11 cellular contexts compared by ENCODE assay signal in the genomic region with DNA sequence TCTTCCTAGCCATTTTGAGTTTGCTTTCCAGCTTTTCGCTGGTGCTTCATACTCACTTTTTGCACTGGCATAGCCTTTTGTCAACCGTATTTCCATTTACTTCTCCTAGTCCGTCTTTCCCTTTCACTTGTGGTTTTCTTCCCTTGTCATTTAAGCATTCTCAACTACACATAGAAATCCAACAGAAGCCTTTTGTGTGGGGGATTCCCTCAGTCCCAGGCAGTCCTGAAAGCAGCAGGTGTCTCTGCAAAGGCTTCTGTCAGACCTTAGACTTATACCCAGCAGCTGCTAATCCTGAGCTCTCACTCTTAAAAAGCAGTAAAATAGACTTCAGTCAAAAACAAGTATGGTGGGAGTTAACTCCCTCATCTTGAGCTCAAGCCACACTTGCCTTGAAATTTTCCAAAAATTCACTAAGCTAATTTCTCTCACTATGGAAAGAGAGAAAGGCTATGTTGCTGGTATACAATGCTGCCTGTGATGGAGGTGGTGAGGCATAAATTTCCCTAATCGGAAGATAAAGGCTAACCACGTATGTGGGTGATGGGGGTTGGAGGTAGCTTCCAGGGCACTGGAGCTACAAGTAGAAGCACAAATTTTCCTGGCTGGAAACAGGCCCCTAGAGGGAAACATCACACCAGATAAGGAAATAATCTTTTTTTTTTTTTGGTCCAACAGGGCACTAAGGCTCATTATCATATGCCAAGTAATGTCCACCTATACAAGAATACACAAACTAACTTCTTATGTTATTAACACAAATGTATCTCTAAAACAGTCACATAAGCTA. TPM values are rescaled to one million over a fixed set of nuclear protein-coding genes. Genes with fewer than 3 reads are reported as not detected.
DNase-seq lines count a peak whose midpoint lies in the region; ATAC-seq and TF ChIP-seq lines count a peak whose summit lies in the region.
"Had no signal": no experiment of that assay in that cellular context is flagged by ENCODE, and none has a peak within 500 bp of the region (broad histone marks: within the 10 kb centered on the region; RNA-seq: fewer than 3 reads in every experiment).

No MANE protein-coding gene starts in this region.

- intact Hi-C loops in esophagus squamous epithelium (cut with DNase I): no loop called here

- peaks cover 28% of the 10 kb centered on the region for H3K4me1 ChIP-seq in ectodermal cell (ENCODE audit: control insufficient read depth, insufficient read depth, low read length)
- H3K4me1 ChIP-seq in esophagus squamous epithelium: peaks cover 0 to 12% (median 0%) of the 10 kb centered on the region in 3 donors

- peak; percentile 62 for ATAC-seq in HG03103 (IDR thresholded peaks at IDR 0.05; ENCODE audit: low read depth, unreplicated experiment)

- in situ Hi-C loops in GM13976 (cut with MboI; ENCODE audit: low sequenced_read_pairs, unreplicated experiment): no loop called here

- H3K4me3 ChIP-seq in ectodermal cell (ENCODE audit: insufficient read depth, low read depth, low read length) (no peak overlapping the region), esophagus squamous epithelium (no peak overlapping the region)

- no peaks in the 10 kb centered on the region for H3K27me3 ChIP-seq in ectodermal cell (ENCODE audit: control insufficient read depth, insufficient read depth, low read length, poor library complexity, severe bottlenecking)
- no peaks in the 10 kb centered on the region for H3K27me3 ChIP-seq in esophagus squamous epithelium

- no peak for TF ChIP-seq CTCF in GM13976 (IDR thresholded peaks at IDR 0.05; ENCODE audit: borderline replicate concordance, control extremely low read depth, extremely low read depth, insufficient read depth, missing control alignments)
- TF ChIP-seq CTCF in GM20000 (IDR thresholded peaks at IDR 0.05; ENCODE audit: extremely low read depth, missing control alignments): no peak
- TF ChIP-seq CTCF in esophagus squamous epithelium (IDR thresholded peaks at IDR 0.05): no peak

- no peaks in the 10 kb centered on the region for H3K9me3 ChIP-seq in ectodermal cell (ENCODE audit: control insufficient read depth, low read length)
- no peaks in the 10 kb centered on the region for H3K9me3 ChIP-seq in esophagus squamous epithelium

- TF ChIP-seq POLR2A in esophagus squamous epithelium (IDR thresholded peaks at IDR 0.05): no peak

- H3K27ac ChIP-seq in ectodermal cell (ENCODE audit: insufficient read depth, low read depth, low read length, poor library complexity, severe bottlenecking) (peak overlapping the region; percentile 85), esophagus squamous epithelium (no peak overlapping the region)

- 32 to 35% methylated on average over 5 of the region's 5 CpGs for WGBS in ectodermal cell, 2 experiments
- WGBS in esophagus squamous epithelium, 2 donors: 88 to 95% methylated on average over 5 of the region's 5 CpGs

- no peaks in the 10 kb centered on the region for H3K36me3 ChIP-seq in ectodermal cell (ENCODE audit: control insufficient read depth, insufficient read depth, low read length)
- no peaks in the 10 kb centered on the region for H3K36me3 ChIP-seq in esophagus squamous epithelium

- peak; percentile 53 for DNase-seq in GM13976 (ENCODE audit: low spot score)
- peak; percentile 56 for DNase-seq in GM20000 (ENCODE audit: low spot score)
- DNase-seq in esophagus squamous epithelium (lab: John Stamatoyannopoulos, UW): no peak
- DNase-seq in T-helper 2 cell: no peak
- no peak for DNase-seq in cerebellar cortex (ENCODE audit: low spot score)
- no peak for DNase-seq in DMS114 treated with DMSO at 0.1 percent for 48 hours (lab: John Stamatoyannopoulos, UW; ENCODE audit: unreplicated experiment)
- DNase-seq: Kasumi-1; stimulated activated naive CD4-positive, alpha-beta T cell treated with Interleukin-2 at 50 U/mL for 16 hours had no signal

RNA-seq across cellular contexts. Expression of a gene that starts 34.8 kb away (rescaled TPM):
- polyA plus RNA-seq in ectodermal cell (2013, experiment 1 of 4): not detected
- polyA plus RNA-seq in ectodermal cell (2013, experiment 2 of 4): not detected
- polyA plus RNA-seq in ectodermal cell (2013, experiment 3 of 4): not detected
- not detected for polyA plus RNA-seq in ectodermal cell (2013, experiment 4 of 4)
- total RNA-seq in esophagus squamous epithelium: not detected
- total RNA-seq: posterior vena cava had no signal

RNA-seq across cellular contexts. Expression of a gene that starts 40.3 kb away (rescaled TPM):
- 20.8 TPM for polyA plus RNA-seq in ectodermal cell (2013, experiment 1 of 4)
- 22.1 TPM for polyA plus RNA-seq in ectodermal cell (2013, experiment 2 of 4)
- polyA plus RNA-seq in ectodermal cell (2013, experiment 3 of 4): 14.6 TPM
- 15.8 TPM for polyA plus RNA-seq in ectodermal cell (2013, experiment 4 of 4)
- 1 to 10 TPM; 2.2 to 7.6 (median 5.2) TPM for total RNA-seq in esophagus squamous epithelium

Comparison
In these comparisons a context has a peak if more than half of its experiments do, and no peak if none do; other contexts are left out.
1. DNase-seq: peak in GM13976 (single experiment) and GM20000 (single experiment); none in esophagus squamous epithelium (single experiment), T-helper 2 cell (0 of 5), cerebellar cortex (single experiment) and DMS114 treated with DMSO at 0.1 percent for 48 hours (single experiment).